In genomic region chr12:53937596-53938275, GRCh38 we compare ENCODE assay signal across 1 cellular context.
TF ChIP-seq lines count a peak whose summit lies in the region.

No MANE protein-coding gene starts in this region.

TF ChIP-seq in GM23338, 12 proteins besides CTCF, POLR2A, EP300 and RAD21:
- peak; percentile 66 for TF ChIP-seq EZH2phosphoT487 (IDR thresholded peaks at IDR 0.05; ENCODE audit: unreplicated experiment)
- TF ChIP-seq EZH2 (IDR thresholded peaks at IDR 0.05; ENCODE audit: low read depth, unreplicated experiment), result peak; percentile 97
- no peak for TF ChIP-seq ZNF114 (CRISPR knock-in tag; IDR thresholded peaks at IDR 0.05)
- no peak for TF ChIP-seq REST (IDR thresholded peaks at IDR 0.05; ENCODE audit: unreplicated experiment)
